In genomic region chr6:139698526-139699182, GRCh38 we compare ENCODE assay signal across 16 cellular contexts.
DNase-seq lines count a peak whose midpoint lies in the region; ATAC-seq, FAIRE-seq and TF ChIP-seq lines count a peak whose summit lies in the region.
"Had no signal": no experiment of that assay in that cellular context is flagged by ENCODE, and none has a peak within 500 bp of the region (broad histone marks: within the 10 kb centered on the region; RNA-seq: fewer than 3 reads in every experiment).

No MANE protein-coding gene starts in this region.

- in situ Hi-C loops in HepG2 (cut with HindIII; ENCODE audit: extremely low pct_ligation_motif_present, low pct_unique_long_range_greater_than_20kb): no loop called here

- TF ChIP-seq POLR2A in A549 (IDR thresholded peaks at IDR 0.05; ENCODE audit: low read length) (no peak), HepG2 (IDR thresholded peaks at IDR 0.05; ENCODE audit: insufficient read depth in 1 of 2, low read depth in 2 of 2, low read length in 2 of 2) (no peak)

- 87% methylated on average over 3 of the region's 3 CpGs for WGBS in A549 (ENCODE audit: missing lambda C conversion rate)
- 38% methylated on average over 3 of the region's 3 CpGs for WGBS in HepG2 (ENCODE audit: low lambda C conversion rate)

- DNase-seq in A549 (ENCODE audit: low read depth in 1 of 2, low spot score in 1 of 2) (no peak), LHCN-M2 (ENCODE audit: low read depth) (peak; percentile 11), HepG2 (ENCODE audit: low spot score) (no peak), NCI-H187 (lab: John Stamatoyannopoulos, UW) (no peak), NCI-H2196 (lab: John Stamatoyannopoulos, UW; ENCODE audit: unreplicated experiment) (no peak)
- DNase-seq in activated naive CD4-positive, alpha-beta T cell treated with anti-CD3 and anti-CD28 coated beads, Interleukin-2, amount 50 U/mL, for 72 hours (ENCODE audit: low spot score in 2 of 2): no peak
- DNase-seq: activated CD8-positive, alpha-beta memory T cell treated with anti-CD3 and anti-CD28 coated beads, Interleukin-2, amount 50 U/mL, for 4 hours; activated naive CD8-positive, alpha-beta T cell treated with anti-CD3 and anti-CD28 coated beads for 36 hours; cerebellar nuclear complex; H7; NCI-H2171; testis had no signal

- no peaks in the 10 kb centered on the region for H3K36me3 ChIP-seq in HepG2 (replicated peaks in 1 of 2; ENCODE audit: control insufficient read depth in 1 of 2, insufficient read depth in 2 of 2, low read length in 2 of 2)

- H4K20me1 ChIP-seq in HepG2 (ENCODE audit: insufficient read depth, low read length): no peaks in the 10 kb centered on the region

- no peak overlapping the region for H3K9ac ChIP-seq in HepG2 (ENCODE audit: insufficient read depth, low read depth, low read length)

- TF ChIP-seq RAD21 in A549 (conservative IDR thresholded peaks at IDR 0.05 in 1 of 2, IDR thresholded peaks at IDR 0.05 in 1 of 2) (no peak), HepG2 (CRISPR knock-in tag; IDR thresholded peaks at IDR 0.05) (no peak)

- ATAC-seq in A549: no peak
- ATAC-seq in HepG2: no peak
- ATAC-seq in HG02840 (IDR thresholded peaks at IDR 0.05; ENCODE audit: low FRiP score, unreplicated experiment): no peak
- no peak for ATAC-seq in activated naive CD4-positive, alpha-beta T cell treated with anti-CD3 and anti-CD28 coated beads, Interleukin-2, amount 50 U/mL, for 72 hours
- ATAC-seq: WTC11 had no signal

- no peaks in the 10 kb centered on the region for H3K9me3 ChIP-seq in A549
- no peaks in the 10 kb centered on the region for H3K9me3 ChIP-seq in HepG2 (ENCODE audit: low read length)
- H3K9me3 ChIP-seq: testis had no signal

- POLR2A ChIA-PET in A549 (lab: Yijun Ruan, JAX) (interaction anchor here (0.9 kb wide), 1 partner anchor 324 kb away, joined by 5 read pairs; the partner anchor contains the start of gene CITED2), HepG2 (lab: Yijun Ruan, JAX) (no interaction called here)

- CTCF ChIA-PET in A549 (lab: Yijun Ruan, JAX) (interaction anchor here (0.8 kb wide), 1 partner anchor 160 kb away, joined by 3 read pairs; no protein-coding TSS in a partner anchor), HepG2 (lab: Yijun Ruan, JAX; ENCODE audit: low intra/inter-chr PET ratio, low total read pairs) (no interaction called here)

- TF ChIP-seq CTCF in A549 (IDR thresholded peaks at IDR 0.05) (no peak), HepG2 (CRISPR knock-in tag; IDR thresholded peaks at IDR 0.05) (no peak)

- H3K4me2 ChIP-seq in A549: peak overlapping the region; percentile 14; the same call in 1 of the 3 replicates
- no peak overlapping the region for H3K4me2 ChIP-seq in HepG2 (ENCODE audit: low read depth, low read length)

- no peaks in the 10 kb centered on the region for H3K27me3 ChIP-seq in HepG2 (ENCODE audit: control insufficient read depth in 1 of 2, insufficient read depth in 2 of 2, low read length in 2 of 2)
- H3K27me3 ChIP-seq: testis had no signal

- BruUV-seq in HepG2 (replicated peaks; lab: Mats Ljungman, UMichigan): no TSS peak

- no peak overlapping the region for H3K27ac Mint-ChIP-seq in activated naive CD4-positive, alpha-beta T cell treated with anti-CD3 and anti-CD28 coated beads, Interleukin-2, amount 50 U/mL, for 72 hours
- H3K27ac Mint-ChIP-seq: activated naive CD8-positive, alpha-beta T cell treated with anti-CD3 and anti-CD28 coated beads for 36 hours; progenitor cell of endocrine pancreas; WTC11 had no signal

- no peak for TF ChIP-seq EP300 in A549 (IDR thresholded peaks at IDR 0.05)
- TF ChIP-seq EP300 in HepG2 (IDR thresholded peaks at IDR 0.05; ENCODE audit: low read depth in 2 of 2, low read length in 2 of 2): no peak
- no peak for TF ChIP-seq EP300 in HepG2 (CRISPR knock-in tag; IDR thresholded peaks at IDR 0.05; ENCODE audit: borderline replicate concordance)

- H3K9me3 Mint-ChIP-seq in activated naive CD4-positive, alpha-beta T cell treated with anti-CD3 and anti-CD28 coated beads, Interleukin-2, amount 50 U/mL, for 72 hours: no peaks in the 10 kb centered on the region
- H3K9me3 Mint-ChIP-seq: activated naive CD8-positive, alpha-beta T cell treated with anti-CD3 and anti-CD28 coated beads for 36 hours had no signal

- FAIRE-seq in A549 (lab: Jason Lieb, UNC) (no peak), endometrium (lab: Jason Lieb, UNC) (peak; percentile 71), HepG2 (lab: Jason Lieb, UNC) (no peak)

- no peaks in the 10 kb centered on the region for H3K36me3 Mint-ChIP-seq in activated naive CD4-positive, alpha-beta T cell treated with anti-CD3 and anti-CD28 coated beads, Interleukin-2, amount 50 U/mL, for 72 hours
- H3K36me3 Mint-ChIP-seq: activated naive CD8-positive, alpha-beta T cell treated with anti-CD3 and anti-CD28 coated beads for 36 hours had no signal

- H3K4me3 ChIP-seq in A549: no peak overlapping the region
- H3K4me3 ChIP-seq in HepG2 (replicated peaks in 1 of 3; ENCODE audit: insufficient read depth in 1 of 3, low read depth in 2 of 3, low read length in 3 of 3): no peak overlapping the region

- H2AFZ ChIP-seq in HepG2 (ENCODE audit: low read length): no peak overlapping the region

- H3K27ac ChIP-seq in A549 (no peak overlapping the region), HepG2 (ENCODE audit: extremely low read length, insufficient read depth, low read length) (no peak overlapping the region)
- H3K27ac ChIP-seq: testis had no signal

- no peaks in the 10 kb centered on the region for H3K79me2 ChIP-seq in HepG2 (ENCODE audit: insufficient read depth, low read length)

- intact Hi-C loops in HepG2 (cut with micrococcal nuclease; ENCODE audit: unreplicated experiment): no loop called here

- 0 out of 3 replicates have a peak, but pooled peaks cover 3% of the 10 kb centered on the region for H3K4me1 ChIP-seq in A549
- no peaks in the 10 kb centered on the region for H3K4me1 ChIP-seq in HepG2 (ENCODE audit: insufficient read depth, low read length)
- H3K4me1 ChIP-seq: testis had no signal

TF ChIP-seq in A549, 52 proteins besides CTCF, POLR2A, EP300 and RAD21 (continues in another document):
- TF ChIP-seq ZNF302 (CRISPR knock-in tag; IDR thresholded peaks at IDR 0.05): no peak
- no peak for TF ChIP-seq SREBF2 (IDR thresholded peaks at IDR 0.05)
- no peak for TF ChIP-seq PBX3 (IDR thresholded peaks at IDR 0.05)
- TF ChIP-seq KDM5A (IDR thresholded peaks at IDR 0.05): no peak
- no peak for TF ChIP-seq NPAS2 (CRISPR knock-in tag; IDR thresholded peaks at IDR 0.05; ENCODE audit: borderline replicate concordance)
- TF ChIP-seq JUNB (IDR thresholded peaks at IDR 0.05): no peak
- TF ChIP-seq CBX2 (IDR thresholded peaks at IDR 0.05; ENCODE audit: borderline replicate concordance, low read depth): no peak
- TF ChIP-seq RFX5 (IDR thresholded peaks at IDR 0.05): no peak
- no peak for TF ChIP-seq E2F6 (IDR thresholded peaks at IDR 0.05; ENCODE audit: borderline replicate concordance, low read depth)

TF ChIP-seq in HepG2, 621 proteins besides CTCF, POLR2A, EP300 and RAD21:
- TF ChIP-seq NFE2 (CRISPR knock-in tag; IDR thresholded peaks at IDR 0.05) (no peak), SMYD3 (CRISPR knock-in tag; IDR thresholded peaks at IDR 0.05) (no peak), CEBPB (IDR thresholded peaks at IDR 0.05; ENCODE audit: borderline replicate concordance, low read depth, low read length) (peak; percentile 75; the same call in 1 of the 2 replicates), ZNF746 (CRISPR knock-in tag; IDR thresholded peaks at IDR 0.05) (no peak), HNF1A (IDR thresholded peaks at IDR 0.05; ENCODE audit: low read depth) (no peak), HNF1A (CRISPR knock-in tag; IDR thresholded peaks at IDR 0.05; ENCODE audit: borderline replicate concordance) (no peak)

Comparison
In these comparisons a context has a peak if more than half of its experiments do, and no peak if none do; other contexts are left out.
1. Of the 38 proteins assayed by ChIP-seq in both HepG2 and A549: peak only in HepG2: CEBPB; only in A549: none; in both: none; in neither: 37.